In the genomic region with DNA sequence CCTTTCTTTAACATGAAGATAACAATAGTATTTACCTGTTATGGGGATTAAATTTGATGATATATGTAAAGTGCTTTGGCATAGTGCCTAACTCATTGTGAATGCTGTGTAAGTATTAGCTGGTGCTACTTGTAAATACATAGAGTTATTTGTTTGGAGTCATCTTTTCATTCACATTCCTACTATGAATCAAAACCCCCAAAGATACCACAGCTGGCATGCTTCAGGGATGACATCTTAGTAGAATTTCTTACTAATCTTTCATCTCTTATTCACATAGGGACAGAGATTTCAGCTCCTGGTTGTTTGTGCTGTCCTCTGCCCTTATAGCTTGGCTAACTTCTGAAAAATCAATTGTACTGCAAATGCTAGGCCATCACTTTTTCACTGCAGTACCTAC, we compare ENCODE assay signal across 23 cellular contexts.
"Had no signal": no experiment of that assay in that cellular context is flagged by ENCODE, and none has a peak within 500 bp of the region (broad histone marks: within the 10 kb centered on the region; RNA-seq: fewer than 3 reads in every experiment).

No MANE protein-coding gene starts in this region.

- H3K27ac ChIP-seq: body of pancreas, heart left ventricle, prostate gland, sigmoid colon, SJSA1, suprapubic skin, upper lobe of left lung, VCaP had no signal

- H3K4me1 Mint-ChIP-seq: activated naive CD8-positive, alpha-beta T cell treated with anti-CD3 and anti-CD28 coated beads, Interleukin-2, amount 50 U/mL, for 24 hours; naive B cell had no signal

- H3K4me3 ChIP-seq: body of pancreas, heart left ventricle, prostate gland, sigmoid colon, SJSA1, suprapubic skin, upper lobe of left lung had no signal

- H3K36me3 ChIP-seq: heart left ventricle, prostate gland, sigmoid colon, SJSA1, suprapubic skin, upper lobe of left lung had no signal

- H3K36me3 Mint-ChIP-seq: mesothelial cell of epicardium, naive B cell had no signal

- H3K9me3 ChIP-seq: body of pancreas, heart left ventricle, prostate gland, sigmoid colon, SJSA1, suprapubic skin, upper lobe of left lung had no signal

- H3K4me3 Mint-ChIP-seq: activated CD8-positive, alpha-beta T cell treated with anti-CD3 and anti-CD28 coated beads for 36 hours; activated naive CD8-positive, alpha-beta T cell treated with anti-CD3 and anti-CD28 coated beads, Interleukin-2, amount 50 U/mL, for 24 hours; activated T-helper 1 cell treated with anti-CD3 and anti-CD28 coated beads, Interleukin-12 subunit alpha, Interleukin-12 subunit beta, Interleukin-2, Interleukin-4 antibody, amounts not matched to agents 30 ng/mL and 10 ng/mL and 1 ng/mL, durations not matched to agents 14 hours and 24 hours and 36 hours; mesothelial cell of epicardium; naive B cell had no signal

- H3K9me3 Mint-ChIP-seq: activated CD8-positive, alpha-beta T cell treated with anti-CD3 and anti-CD28 coated beads for 36 hours; activated naive CD8-positive, alpha-beta T cell treated with anti-CD3 and anti-CD28 coated beads, Interleukin-2, amount 50 U/mL, for 24 hours; mesothelial cell of epicardium had no signal

- H3K4me1 ChIP-seq: body of pancreas, heart left ventricle, prostate gland, sigmoid colon, SJSA1, suprapubic skin, upper lobe of left lung had no signal

- H3K27me3 Mint-ChIP-seq: activated CD8-positive, alpha-beta T cell treated with anti-CD3 and anti-CD28 coated beads for 36 hours; activated naive CD8-positive, alpha-beta T cell treated with anti-CD3 and anti-CD28 coated beads, Interleukin-2, amount 50 U/mL, for 24 hours had no signal

- DNase-seq: activated CD4-positive, alpha-beta T cell treated with anti-CD3 and anti-CD28 coated beads for 4 hours; activated CD8-positive, alpha-beta memory T cell treated with anti-CD3 and anti-CD28 coated beads, Interleukin-2, amount 50 U/mL, for 4 hours; activated CD8-positive, alpha-beta T cell treated with anti-CD3 and anti-CD28 coated beads for 36 hours; activated naive CD4-positive, alpha-beta T cell treated with Interleukin-2 at 50 U/mL for 16 hours; activated naive CD8-positive, alpha-beta T cell treated with anti-CD3 and anti-CD28 coated beads, Interleukin-2, amount 50 U/mL, for 24 hours; body of pancreas; heart left ventricle; left ventricle myocardium superior; naive B cell; occipital lobe; sigmoid colon; stimulated activated CD4-positive, alpha-beta T cell treated with anti-CD3 and anti-CD28 coated beads, Interleukin-4, amount 100 ng/mL, for 1 hour; stimulated activated CD8-positive, alpha-beta memory T cell treated with anti-CD3 and anti-CD28 coated beads, Interleukin-4, amount 100 ng/mL, for 48 hours; stimulated activated naive CD8-positive, alpha-beta T cell treated with anti-CD3 and anti-CD28 coated beads, Interleukin-15, Interleukin-2, amounts not matched to agents 100 U/mL and 50 U/mL, for 24 hours; T-helper 9 cell; upper lobe of left lung had no signal

- H3K27ac Mint-ChIP-seq: activated CD8-positive, alpha-beta T cell treated with anti-CD3 and anti-CD28 coated beads for 36 hours; activated naive CD8-positive, alpha-beta T cell treated with anti-CD3 and anti-CD28 coated beads, Interleukin-2, amount 50 U/mL, for 24 hours; activated T-helper 1 cell treated with anti-CD3 and anti-CD28 coated beads, Interleukin-12 subunit alpha, Interleukin-12 subunit beta, Interleukin-2, Interleukin-4 antibody, amounts not matched to agents 30 ng/mL and 10 ng/mL and 1 ng/mL, durations not matched to agents 14 hours and 24 hours and 36 hours; naive B cell had no signal

- H3K27me3 ChIP-seq: body of pancreas, heart left ventricle, sigmoid colon, SJSA1, suprapubic skin, upper lobe of left lung had no signal

- FAIRE-seq: keratinocyte had no signal
